Comparison of ENCODE assay signal across 14 cellular contexts in genomic region chr15:84656972-84657371, GRCh38. TPM values are rescaled to one million over a fixed set of nuclear protein-coding genes. Genes with fewer than 3 reads are reported as not detected.
A peak's percentile ranks its signal among the peaks of the same experiment; 100 is the strongest.
DNase-seq lines count a peak whose midpoint lies in the region; ATAC-seq and TF ChIP-seq lines count a peak whose summit lies in the region.
"Had no signal": no experiment of that assay in that cellular context is flagged by ENCODE, and none has a peak within 500 bp of the region (broad histone marks: within the 10 kb centered on the region; RNA-seq: fewer than 3 reads in every experiment).

No MANE protein-coding gene starts in this region.

- peak overlapping the region; percentile 72 for H3K4me3 Mint-ChIP-seq in activated T-helper 17 cell treated with anti-CD3 and anti-CD28 coated beads, Interleukin-2, amount 50 U/mL, for 72 hours
- H3K4me3 Mint-ChIP-seq in naive B cell, result peak overlapping the region in 7 of 8 donors; percentile 77 to 99 (median 83)

- H2AFZ ChIP-seq in ACC112 (ENCODE audit: low read length, unreplicated experiment), result no peak overlapping the region
- no peak overlapping the region for H2AFZ ChIP-seq in GM23248

- WGBS in GM23248 (ENCODE audit: low coverage in 1 of 2, low lambda C conversion rate in 2 of 2, missing lambda C conversion rate in 2 of 2), 2 experiments, result 84 to 89% methylated on average over 7 of the region's 7 CpGs

- no peak for TF ChIP-seq CTCF in GM13977 (IDR thresholded peaks at IDR 0.05; ENCODE audit: extremely low read depth, insufficient read depth, missing control alignments)

- peaks cover 26% of the 10 kb centered on the region for H3F3A ChIP-seq in GM23248 (ENCODE audit: insufficient read depth)

- in situ Hi-C loops in GM23248 (cut with MboI) (loop anchor here (10.0 kb wide), 1 partner anchor 268 kb away; no protein-coding TSS in a partner anchor), GM13977 (cut with MboI; ENCODE audit: low pct_unique_long_range_greater_than_20kb, low sequenced_read_pairs, unreplicated experiment) (no loop called here)

- H3K9me2 ChIP-seq in GM23248 (ENCODE audit: insufficient read depth), result no peaks in the 10 kb centered on the region

- H3K27ac Mint-ChIP-seq in activated T-helper 17 cell treated with anti-CD3 and anti-CD28 coated beads, Interleukin-2, amount 50 U/mL, for 72 hours, result peak overlapping the region; percentile 67
- peak overlapping the region in 2 of 6 donors; percentile 3 to 60 for H3K27ac Mint-ChIP-seq in naive B cell

- H3K27me3 ChIP-seq in ACC112 (ENCODE audit: insufficient read depth, low read length) (no peaks in the 10 kb centered on the region), GM23248 (replicated peaks; ENCODE audit: insufficient read depth) (no peaks in the 10 kb centered on the region)

- H3K27ac ChIP-seq in ACC112 (ENCODE audit: low read depth, low read length), result no peak overlapping the region
- H3K27ac ChIP-seq in GM23248, result no peak overlapping the region

- H3K79me2 ChIP-seq in ACC112 (ENCODE audit: control insufficient read depth, insufficient read depth, low read length, unreplicated experiment) (peaks cover 18% of the 10 kb centered on the region), GM23248 (ENCODE audit: insufficient read depth) (peaks cover 21% of the 10 kb centered on the region)

- DNase-seq in GM23248 (no peak), naive B cell (no peak), GM13977 (ENCODE audit: low spot score) (no peak)
- DNase-seq: activated CD8-positive, alpha-beta memory T cell treated with anti-CD3 and anti-CD28 coated beads, Interleukin-2, amount 50 U/mL, for 48 hours; caudate nucleus; COR-L47; erythroblast; NCI-H2029 treated with DMSO at 0.1 percent for 48 hours; T-helper 9 cell had no signal

- no peak for ATAC-seq in activated T-helper 17 cell treated with anti-CD3 and anti-CD28 coated beads, Interleukin-2, amount 50 U/mL, for 72 hours (replicated peaks)
- no peak for ATAC-seq in naive B cell (ENCODE audit: low read depth in 2 of 2)
- no peak for ATAC-seq in HG02884 (IDR thresholded peaks at IDR 0.05; ENCODE audit: unreplicated experiment)
- ATAC-seq in GM18873 (IDR thresholded peaks at IDR 0.05; ENCODE audit: low FRiP score, unreplicated experiment), result no peak
- no peak for ATAC-seq in GM21737 (IDR thresholded peaks at IDR 0.05; ENCODE audit: unreplicated experiment)

- H3K36me3 ChIP-seq in ACC112 (ENCODE audit: insufficient read depth, low read length) (no peaks in the 10 kb centered on the region), GM23248 (ENCODE audit: low read depth) (peaks cover 6% of the 10 kb centered on the region; the same call in 1 of the 2 replicates)

- H3K4me1 Mint-ChIP-seq in activated T-helper 17 cell treated with anti-CD3 and anti-CD28 coated beads, Interleukin-2, amount 50 U/mL, for 72 hours, result peaks cover 23% of the 10 kb centered on the region
- H3K4me1 Mint-ChIP-seq in naive B cell, result peaks cover 36 to 52% (median 44%) of the 10 kb centered on the region in 3 donors

- H4K20me1 ChIP-seq in GM23248 (ENCODE audit: insufficient read depth), result no peaks in the 10 kb centered on the region

- H3K9ac ChIP-seq in GM23248, result no peak overlapping the region

- peaks cover 26% of the 10 kb centered on the region for H3K36me3 Mint-ChIP-seq in activated T-helper 17 cell treated with anti-CD3 and anti-CD28 coated beads, Interleukin-2, amount 50 U/mL, for 72 hours (ENCODE audit: low read depth)
- H3K36me3 Mint-ChIP-seq in naive B cell, result no peaks in the 10 kb centered on the region

- no peaks in the 10 kb centered on the region for H3K9me3 ChIP-seq in GM23248 (ENCODE audit: low read depth)

- peak overlapping the region; percentile 61 for H3K4me2 ChIP-seq in GM23248 (ENCODE audit: unreplicated experiment)

- no peaks in the 10 kb centered on the region for H3K27me3 Mint-ChIP-seq in activated T-helper 17 cell treated with anti-CD3 and anti-CD28 coated beads, Interleukin-2, amount 50 U/mL, for 72 hours
- H3K27me3 Mint-ChIP-seq in naive B cell, result no peaks in the 10 kb centered on the region

- H3K4me1 ChIP-seq in ACC112 (ENCODE audit: control insufficient read depth, insufficient read depth, low read length, unreplicated experiment) (peaks cover 35% of the 10 kb centered on the region), GM23248 (ENCODE audit: insufficient read depth) (peaks cover 19% of the 10 kb centered on the region)

- H3K4me3 ChIP-seq in ACC112 (ENCODE audit: low read depth, low read length), result peak overlapping the region; percentile 78
- no peak overlapping the region for H3K4me3 ChIP-seq in GM23248

- no peaks in the 10 kb centered on the region for H3K9me3 Mint-ChIP-seq in activated T-helper 17 cell treated with anti-CD3 and anti-CD28 coated beads, Interleukin-2, amount 50 U/mL, for 72 hours
- no peaks in the 10 kb centered on the region for H3K9me3 Mint-ChIP-seq in naive B cell

RNA-seq across cellular contexts. Expression of gene NMB, which starts 1.0 kb away (rescaled TPM):
- total RNA-seq in GM23248 (2014; rRNA removed; shearing (Covaris generic)), result 7.7 and 14.0 TPM in 2 replicates
- polyA plus RNA-seq in GM23248 (2016; fragmentation: Nextera tagmentation; extraction: Ambion mirVana), result 8.2 and 11.1 TPM in 2 replicates
- 1 to 10 TPM; 7.8 TPM for total RNA-seq in activated T-helper 17 cell treated with anti-CD3 and anti-CD28 coated beads, Interleukin-2, amount 50 U/mL, for 72 hours
- polyA plus RNA-seq in naive B cell (ENCODE audit: low read depth in 6 of 6), result 1 to 10 TPM; 3.1 to 8.2 (median 3.6) TPM

RNA-seq across cellular contexts. Expression of gene WDR73, which starts 2.9 kb away (rescaled TPM):
- total RNA-seq in GM23248 (2014; rRNA removed; shearing (Covaris generic)), result 26.0 and 31.9 TPM in 2 replicates
- 25.2 and 25.6 TPM in 2 replicates for polyA plus RNA-seq in GM23248 (2016; fragmentation: Nextera tagmentation; extraction: Ambion mirVana)
- total RNA-seq in activated T-helper 17 cell treated with anti-CD3 and anti-CD28 coated beads, Interleukin-2, amount 50 U/mL, for 72 hours, result 10 to 100 TPM; 14.8 to 22.5 TPM
- 10 to 100 TPM; 15.0 to 22.2 (median 18.0) TPM for polyA plus RNA-seq in naive B cell (ENCODE audit: low read depth in 6 of 6)

RNA-seq across cellular contexts. Expression of gene ZSCAN2, which starts 56.2 kb away (rescaled TPM):
- 3.4 and 15.0 TPM in 2 replicates for total RNA-seq in GM23248 (2014; rRNA removed; shearing (Covaris generic))
- polyA plus RNA-seq in GM23248 (2016; fragmentation: Nextera tagmentation; extraction: Ambion mirVana) (2.8 and 2.9 TPM in 2 replicates), naive B cell (ENCODE audit: low read depth in 6 of 6) (10 to 100 TPM in 2 of 6 donors, 1 to 10 TPM in 4; 7.6 to 14.8 (median 9.0) TPM)
- 10 to 100 TPM in 1 of 2 donors, 1 to 10 TPM in 1; 9.0 to 14.1 TPM for total RNA-seq in activated T-helper 17 cell treated with anti-CD3 and anti-CD28 coated beads, Interleukin-2, amount 50 U/mL, for 72 hours

RNA-seq across cellular contexts. Expression of gene SEC11A, which starts 59.0 kb away (rescaled TPM):
- total RNA-seq in GM23248 (2014; rRNA removed; shearing (Covaris generic)), result 223 and 257 TPM in 2 replicates
- polyA plus RNA-seq in GM23248 (2016; fragmentation: Nextera tagmentation; extraction: Ambion mirVana), result 214 and 217 TPM in 2 replicates
- total RNA-seq in activated T-helper 17 cell treated with anti-CD3 and anti-CD28 coated beads, Interleukin-2, amount 50 U/mL, for 72 hours, result 100 to 1,000 TPM; 111 to 116 TPM
- polyA plus RNA-seq in naive B cell (ENCODE audit: low read depth in 6 of 6), result 100 to 1,000 TPM; 107 to 142 (median 130) TPM
